In the genomic region with DNA sequence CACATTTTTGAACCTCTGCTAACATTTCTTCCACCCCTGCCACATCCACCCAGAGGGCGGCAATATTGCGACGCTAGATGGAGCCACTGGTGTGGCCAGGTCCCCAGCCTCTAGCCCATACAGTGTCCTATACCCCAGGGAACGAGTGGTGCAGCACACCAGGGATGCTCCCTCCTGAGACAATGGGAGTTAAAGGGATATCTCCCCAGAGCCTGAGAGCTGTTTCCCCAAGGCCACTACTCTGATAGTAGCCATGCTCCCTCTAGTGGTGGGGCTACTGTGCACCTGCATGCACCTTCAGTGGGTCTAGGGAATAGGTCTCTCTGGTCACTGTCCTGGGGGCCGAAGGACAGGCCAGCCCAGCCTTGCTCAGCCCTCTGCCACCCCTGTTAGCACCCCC, we compare ENCODE assay signal across 9 cellular contexts.
DNase-seq lines count a peak whose midpoint lies in the region; ATAC-seq, FAIRE-seq and TF ChIP-seq lines count a peak whose summit lies in the region.
"Had no signal": no experiment of that assay in that cellular context is flagged by ENCODE, and none has a peak within 500 bp of the region (broad histone marks: within the 10 kb centered on the region; RNA-seq: fewer than 3 reads in every experiment).

No MANE protein-coding gene starts in this region.

- H3K27me3 ChIP-seq in Caco-2 (replicated peaks; ENCODE audit: control insufficient read depth, insufficient read depth, low read length) (no peaks in the 10 kb centered on the region), KMS-11 (ENCODE audit: insufficient read depth, low read depth) (no peaks in the 10 kb centered on the region)

- CTCF ChIA-PET in Caco-2 (lab: Charles Lee) = interaction anchor here (0.6 to 1.0 kb wide), 2 partner anchors 544 to 962 kb away, joined by 3 to 4 read pairs; no protein-coding TSS in a partner anchor
- CTCF ChIA-PET in activated CD8-positive, alpha-beta T cell treated with anti-CD3 and anti-CD28 coated beads for 36 hours (lab: Charles Lee) = interaction anchor here (1.3 to 1.4 kb wide), 2 partner anchors 9 to 16 kb away, joined by 3 to 4 read pairs; no protein-coding TSS in a partner anchor

- no peak for FAIRE-seq in GM18507 (lab: Jason Lieb, UNC)

- H3K4me1 ChIP-seq in Caco-2 (no peaks in the 10 kb centered on the region), KMS-11 (ENCODE audit: low read depth, poor library complexity, severe bottlenecking) (no peaks in the 10 kb centered on the region)

- no peaks in the 10 kb centered on the region for H3K9me3 Mint-ChIP-seq in Caco-2 (ENCODE audit: unreplicated experiment)
- peaks cover 17% of the 10 kb centered on the region for H3K9me3 Mint-ChIP-seq in activated CD8-positive, alpha-beta T cell treated with anti-CD3 and anti-CD28 coated beads for 36 hours
- H3K9me3 Mint-ChIP-seq in mesothelial cell of epicardium = peaks cover 15% of the 10 kb centered on the region

- intact Hi-C loops in Caco-2 (cut with micrococcal nuclease; ENCODE audit: unreplicated experiment) (loop anchor here (1.0 to 10.0 kb wide), 4 partner anchors 200 to 886 kb away; no protein-coding TSS in a partner anchor), posterior vena cava (cut with DNase I) (loop anchor here in 1 of 2 donors (2.0 kb wide), 1 partner anchor 74 kb away; no protein-coding TSS in a partner anchor)
- intact Hi-C loops in activated CD8-positive, alpha-beta T cell treated with anti-CD3 and anti-CD28 coated beads for 36 hours (cut with micrococcal nuclease) = no loop called here

- POLR2A ChIA-PET in Caco-2 (lab: Charles Lee) = no interaction called here
- POLR2A ChIA-PET in activated CD8-positive, alpha-beta T cell treated with anti-CD3 and anti-CD28 coated beads for 36 hours (lab: Charles Lee) = no interaction called here

- H3K4me3 ChIP-seq in Caco-2 (ENCODE audit: low read depth, low read length) = no peak overlapping the region
- no peak overlapping the region for H3K4me3 ChIP-seq in KMS-11 (IDR thresholded peaks at IDR 0.05; ENCODE audit: insufficient read depth, low read depth, low read length)

- H4K20me1 ChIP-seq in KMS-11 (ENCODE audit: insufficient read depth) = no peaks in the 10 kb centered on the region

- no peak overlapping the region for H3K4me2 ChIP-seq in KMS-11

- H3K9ac ChIP-seq in KMS-11 = no peak overlapping the region

- TF ChIP-seq CTCF in Caco-2 (IDR thresholded peaks at IDR 0.05; ENCODE audit: insufficient read depth in 1 of 2, low read depth in 1 of 2, low read length in 1 of 2, severe bottlenecking in 1 of 2, unreplicated experiment in 1 of 2) (peak; percentile 62 to 69), KMS-11 (conservative IDR thresholded peaks at IDR 0.05; ENCODE audit: low read depth, low read length) (peak; percentile 64), mesothelial cell of epicardium (IDR thresholded peaks at IDR 0.05; ENCODE audit: unreplicated experiment) (peak; percentile 26)
- TF ChIP-seq CTCF in activated CD8-positive, alpha-beta T cell treated with anti-CD3 and anti-CD28 coated beads for 36 hours (IDR thresholded peaks at IDR 0.05) = peak; percentile 46

- no peaks in the 10 kb centered on the region for H3K9me3 ChIP-seq in Caco-2

- no peaks in the 10 kb centered on the region for H3K36me3 ChIP-seq in Caco-2 (ENCODE audit: control insufficient read depth, insufficient read depth, low read length)
- no peaks in the 10 kb centered on the region for H3K36me3 ChIP-seq in KMS-11 (ENCODE audit: insufficient read depth)

- H2AFZ ChIP-seq in KMS-11 (ENCODE audit: low read depth) = no peak overlapping the region

- H3K36me3 Mint-ChIP-seq in Caco-2 (ENCODE audit: insufficient read depth, unreplicated experiment) (no peaks in the 10 kb centered on the region), mesothelial cell of epicardium (peaks cover 1% of the 10 kb centered on the region)
- H3K36me3 Mint-ChIP-seq in activated CD8-positive, alpha-beta T cell treated with anti-CD3 and anti-CD28 coated beads for 36 hours (ENCODE audit: low read depth) = no peaks in the 10 kb centered on the region
- H3K36me3 Mint-ChIP-seq: IgD-negative memory B cell had no signal

- DNase-seq in Caco-2 (peak; percentile 61 to 64), GM18507 (ENCODE audit: extremely low spot score, insufficient read length, low read depth) (peak; percentile 0), mesothelial cell of epicardium (ENCODE audit: low spot score in 2 of 2, unreplicated experiment in 2 of 2) (no peak), HuH-7.5 (ENCODE audit: low spot score) (no peak), posterior vena cava (ENCODE audit: low spot score) (no peak)
- DNase-seq in activated CD8-positive, alpha-beta T cell treated with anti-CD3 and anti-CD28 coated beads for 36 hours = peak; percentile 16

- H3K4me3 Mint-ChIP-seq in Caco-2 (ENCODE audit: unreplicated experiment) (no peak overlapping the region), mesothelial cell of epicardium (no peak overlapping the region)
- H3K4me3 Mint-ChIP-seq in activated CD8-positive, alpha-beta T cell treated with anti-CD3 and anti-CD28 coated beads for 36 hours = no peak overlapping the region
- H3K4me3 Mint-ChIP-seq: IgD-negative memory B cell had no signal

- no peaks in the 10 kb centered on the region for H3K4me1 Mint-ChIP-seq in Caco-2 (ENCODE audit: low read depth, unreplicated experiment)
- H3K4me1 Mint-ChIP-seq in activated CD8-positive, alpha-beta T cell treated with anti-CD3 and anti-CD28 coated beads for 36 hours (ENCODE audit: low read depth) = no peaks in the 10 kb centered on the region
- H3K4me1 Mint-ChIP-seq in mesothelial cell of epicardium = no peaks in the 10 kb centered on the region
- H3K4me1 Mint-ChIP-seq: IgD-negative memory B cell had no signal

- no peaks in the 10 kb centered on the region for H3K79me2 ChIP-seq in KMS-11 (ENCODE audit: insufficient read depth, low read depth)

- no peak overlapping the region for H3K27ac Mint-ChIP-seq in Caco-2 (ENCODE audit: unreplicated experiment)
- no peak overlapping the region for H3K27ac Mint-ChIP-seq in activated CD8-positive, alpha-beta T cell treated with anti-CD3 and anti-CD28 coated beads for 36 hours
- H3K27ac Mint-ChIP-seq in mesothelial cell of epicardium = no peak overlapping the region
- H3K27ac Mint-ChIP-seq: IgD-negative memory B cell had no signal

- no peak overlapping the region for H3K27ac ChIP-seq in KMS-11

- no peak for ATAC-seq in activated CD8-positive, alpha-beta T cell treated with anti-CD3 and anti-CD28 coated beads for 36 hours
- no peak for ATAC-seq in HG03045 (IDR thresholded peaks at IDR 0.05; ENCODE audit: unreplicated experiment)

- BruUV-seq in Caco-2 (replicated peaks; lab: Mats Ljungman, UMichigan) = no TSS peak

- H3K27me3 Mint-ChIP-seq in Caco-2 (ENCODE audit: insufficient read depth, unreplicated experiment) (no peaks in the 10 kb centered on the region), mesothelial cell of epicardium (ENCODE audit: low read depth) (no peaks in the 10 kb centered on the region)
- no peaks in the 10 kb centered on the region for H3K27me3 Mint-ChIP-seq in activated CD8-positive, alpha-beta T cell treated with anti-CD3 and anti-CD28 coated beads for 36 hours
- H3K27me3 Mint-ChIP-seq: IgD-negative memory B cell had no signal

Comparison
In these comparisons a context has a peak if more than half of its experiments do, and no peak if none do; other contexts are left out.
1. DNase-seq: peak in Caco-2 (2 of 2), GM18507 (single experiment) and activated CD8-positive, alpha-beta T cell treated with anti-CD3 and anti-CD28 coated beads for 36 hours (single experiment); none in mesothelial cell of epicardium (0 of 2), HuH-7.5 (single experiment) and posterior vena cava (single experiment).
2. Peak in every context shown above with its lines, with median percentiles within 50 percentile points of each other: CTCF ChIP-seq.